Comparison of ENCODE assay signal across 1 cellular context in the genomic region with DNA sequence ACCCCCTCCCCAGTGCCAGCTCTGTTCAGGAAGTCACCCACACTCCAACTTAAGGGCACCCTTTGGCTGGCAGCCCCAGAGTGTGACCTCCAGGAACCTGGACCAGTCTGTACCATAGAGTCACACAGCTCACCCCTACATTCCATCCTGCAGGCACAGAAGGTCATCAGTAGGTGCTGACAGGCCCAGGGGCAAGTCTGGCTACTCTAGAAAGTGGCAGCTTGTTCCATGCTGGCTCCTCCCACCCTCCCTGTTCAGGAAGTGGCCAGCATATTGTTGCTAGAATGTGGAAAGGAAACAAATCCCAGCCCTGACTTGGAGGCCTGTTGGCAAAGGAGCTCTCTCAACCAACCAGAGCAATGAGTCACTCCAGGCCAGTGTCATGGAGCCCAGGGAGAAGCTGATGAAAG.
TF ChIP-seq lines count a peak whose summit lies in the region.

No MANE protein-coding gene starts in this region.

TF ChIP-seq in HepG2, 621 proteins besides CTCF, POLR2A, EP300 and RAD21 (continued from another document and continues in another):
- TF ChIP-seq, protein P1, sequence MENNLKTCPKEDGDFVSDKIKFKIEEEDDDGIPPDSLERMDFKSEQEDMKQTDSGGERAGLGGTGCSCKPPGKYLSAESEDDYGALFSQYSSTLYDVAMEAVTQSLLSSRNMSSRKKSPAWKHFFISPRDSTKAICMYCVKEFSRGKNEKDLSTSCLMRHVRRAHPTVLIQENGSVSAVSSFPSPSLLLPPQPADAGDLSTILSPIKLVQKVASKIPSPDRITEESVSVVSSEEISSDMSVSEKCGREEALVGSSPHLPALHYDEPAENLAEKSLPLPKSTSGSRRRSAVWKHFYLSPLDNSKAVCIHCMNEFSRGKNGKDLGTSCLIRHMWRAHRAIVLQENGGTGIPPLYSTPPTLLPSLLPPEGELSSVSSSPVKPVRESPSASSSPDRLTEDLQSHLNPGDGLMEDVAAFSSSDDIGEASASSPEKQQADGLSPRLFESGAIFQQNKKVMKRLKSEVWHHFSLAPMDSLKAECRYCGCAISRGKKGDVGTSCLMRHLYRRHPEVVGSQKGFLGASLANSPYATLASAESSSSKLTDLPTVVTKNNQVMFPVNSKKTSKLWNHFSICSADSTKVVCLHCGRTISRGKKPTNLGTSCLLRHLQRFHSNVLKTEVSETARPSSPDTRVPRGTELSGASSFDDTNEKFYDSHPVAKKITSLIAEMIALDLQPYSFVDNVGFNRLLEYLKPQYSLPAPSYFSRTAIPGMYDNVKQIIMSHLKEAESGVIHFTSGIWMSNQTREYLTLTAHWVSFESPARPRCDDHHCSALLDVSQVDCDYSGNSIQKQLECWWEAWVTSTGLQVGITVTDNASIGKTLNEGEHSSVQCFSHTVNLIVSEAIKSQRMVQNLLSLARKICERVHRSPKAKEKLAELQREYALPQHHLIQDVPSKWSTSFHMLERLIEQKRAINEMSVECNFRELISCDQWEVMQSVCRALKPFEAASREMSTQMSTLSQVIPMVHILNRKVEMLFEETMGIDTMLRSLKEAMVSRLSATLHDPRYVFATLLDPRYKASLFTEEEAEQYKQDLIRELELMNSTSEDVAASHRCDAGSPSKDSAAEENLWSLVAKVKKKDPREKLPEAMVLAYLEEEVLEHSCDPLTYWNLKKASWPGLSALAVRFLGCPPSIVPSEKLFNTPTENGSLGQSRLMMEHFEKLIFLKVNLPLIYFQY (CRISPR knock-in tag; IDR thresholded peaks at IDR 0.05; ENCODE audit: borderline replicate concordance), result no peak
- TF ChIP-seq PHF20 (CRISPR knock-in tag; IDR thresholded peaks at IDR 0.05) (no peak), HIVEP1 (CRISPR knock-in tag; IDR thresholded peaks at IDR 0.05) (no peak), ZNF329 (CRISPR knock-in tag; IDR thresholded peaks at IDR 0.05; ENCODE audit: low read depth) (peak; percentile 62; the same call in 1 of the 2 replicates), ZNF451 (CRISPR knock-in tag; IDR thresholded peaks at IDR 0.05) (no peak), NFYB (CRISPR knock-in tag; IDR thresholded peaks at IDR 0.05) (no peak), MTA3 (CRISPR knock-in tag; IDR thresholded peaks at IDR 0.05) (no peak), ZNF383 (CRISPR knock-in tag; IDR thresholded peaks at IDR 0.05; ENCODE audit: borderline replicate concordance) (no peak), ZNF260 (CRISPR knock-in tag; IDR thresholded peaks at IDR 0.05; ENCODE audit: borderline replicate concordance, low read depth) (no peak), IKZF4 (CRISPR knock-in tag; IDR thresholded peaks at IDR 0.05; ENCODE audit: borderline replicate concordance, low read depth, not compliant biosample characterization) (no peak), ZZZ3 (CRISPR knock-in tag; IDR thresholded peaks at IDR 0.05; ENCODE audit: borderline replicate concordance) (no peak), RFX5 (IDR thresholded peaks at IDR 0.05; ENCODE audit: low read depth, low read length) (no peak), ZNF335 (CRISPR knock-in tag; IDR thresholded peaks at IDR 0.05) (0 out of 2 replicates have a peak, but pooled peaks have one; percentile 31), ZSCAN25 (CRISPR knock-in tag; IDR thresholded peaks at IDR 0.05) (no peak), TP53 (CRISPR knock-in tag; conservative IDR thresholded peaks at IDR 0.05) (no peak), SOX6 (IDR thresholded peaks at IDR 0.05) (no peak), SOX6 (CRISPR knock-in tag; IDR thresholded peaks at IDR 0.05) (peak; percentile 48; the same call in 1 of the 2 replicates), HDAC1 (CRISPR knock-in tag; IDR thresholded peaks at IDR 0.05) (peak; percentile 71), NFE2L1 (CRISPR knock-in tag; IDR thresholded peaks at IDR 0.05; ENCODE audit: borderline replicate concordance) (no peak), MATR3 (CRISPR knock-in tag; IDR thresholded peaks at IDR 0.05) (no peak), ZNF720 (CRISPR knock-in tag; IDR thresholded peaks at IDR 0.05) (no peak), MTF1 (CRISPR knock-in tag; IDR thresholded peaks at IDR 0.05) (no peak), ZNF567 (CRISPR knock-in tag; IDR thresholded peaks at IDR 0.05; ENCODE audit: borderline replicate concordance) (no peak), ZNF317 (CRISPR knock-in tag; IDR thresholded peaks at IDR 0.05) (0 out of 2 replicates have a peak, but pooled peaks have one; percentile 27), SIN3A (IDR thresholded peaks at IDR 0.05; ENCODE audit: borderline replicate concordance, low read depth, low read length) (no peak), THAP11 (CRISPR knock-in tag; IDR thresholded peaks at IDR 0.05) (peak; percentile 43), KLF11 (CRISPR knock-in tag; IDR thresholded peaks at IDR 0.05) (0 out of 2 replicates have a peak, but pooled peaks have one; percentile 28), ZNF10 (CRISPR knock-in tag; IDR thresholded peaks at IDR 0.05; ENCODE audit: borderline replicate concordance, low read depth) (no peak), ZNF546 (CRISPR knock-in tag; conservative IDR thresholded peaks at IDR 0.05) (0 out of 2 replicates have a peak, but pooled peaks have one; percentile 26), ZNF180 (CRISPR knock-in tag; IDR thresholded peaks at IDR 0.05; ENCODE audit: borderline replicate concordance, low read depth) (no peak), SIX1 (CRISPR knock-in tag; IDR thresholded peaks at IDR 0.05; ENCODE audit: borderline replicate concordance) (no peak), EEA1 (CRISPR knock-in tag; IDR thresholded peaks at IDR 0.05; ENCODE audit: borderline replicate concordance) (no peak), ZNF75D (CRISPR knock-in tag; IDR thresholded peaks at IDR 0.05; ENCODE audit: borderline replicate concordance) (no peak), NFIB (CRISPR knock-in tag; IDR thresholded peaks at IDR 0.05; ENCODE audit: borderline replicate concordance) (no peak), ZBTB8A (CRISPR knock-in tag; IDR thresholded peaks at IDR 0.05; ENCODE audit: borderline replicate concordance, low read depth) (no peak), PHF21A (CRISPR knock-in tag; IDR thresholded peaks at IDR 0.05) (peak; percentile 70), ZFY (CRISPR knock-in tag; IDR thresholded peaks at IDR 0.05) (peak; percentile 69), TEAD3 (CRISPR knock-in tag; optimal IDR thresholded peaks at IDR 0.05; ENCODE audit: borderline replicate concordance) (peak; percentile 87), SP140L (CRISPR knock-in tag; IDR thresholded peaks at IDR 0.05; ENCODE audit: borderline replicate concordance) (no peak), ZNF24 (IDR thresholded peaks at IDR 0.05) (no peak), SAFB2 (CRISPR knock-in tag; IDR thresholded peaks at IDR 0.05; ENCODE audit: borderline replicate concordance, low read depth) (no peak), NR2C2 (CRISPR knock-in tag; IDR thresholded peaks at IDR 0.05; ENCODE audit: borderline replicate concordance) (no peak), NFKB2 (CRISPR knock-in tag; IDR thresholded peaks at IDR 0.05; ENCODE audit: borderline replicate concordance) (no peak), CAMTA2 (CRISPR knock-in tag; IDR thresholded peaks at IDR 0.05; ENCODE audit: borderline replicate concordance) (no peak)
- TF ChIP-seq, protein P2, sequence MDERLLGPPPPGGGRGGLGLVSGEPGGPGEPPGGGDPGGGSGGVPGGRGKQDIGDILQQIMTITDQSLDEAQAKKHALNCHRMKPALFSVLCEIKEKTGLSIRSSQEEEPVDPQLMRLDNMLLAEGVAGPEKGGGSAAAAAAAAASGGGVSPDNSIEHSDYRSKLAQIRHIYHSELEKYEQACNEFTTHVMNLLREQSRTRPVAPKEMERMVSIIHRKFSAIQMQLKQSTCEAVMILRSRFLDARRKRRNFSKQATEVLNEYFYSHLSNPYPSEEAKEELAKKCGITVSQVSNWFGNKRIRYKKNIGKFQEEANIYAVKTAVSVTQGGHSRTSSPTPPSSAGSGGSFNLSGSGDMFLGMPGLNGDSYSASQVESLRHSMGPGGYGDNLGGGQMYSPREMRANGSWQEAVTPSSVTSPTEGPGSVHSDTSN (CRISPR knock-in tag; IDR thresholded peaks at IDR 0.05), result no peak
- TF ChIP-seq, protein P3, sequence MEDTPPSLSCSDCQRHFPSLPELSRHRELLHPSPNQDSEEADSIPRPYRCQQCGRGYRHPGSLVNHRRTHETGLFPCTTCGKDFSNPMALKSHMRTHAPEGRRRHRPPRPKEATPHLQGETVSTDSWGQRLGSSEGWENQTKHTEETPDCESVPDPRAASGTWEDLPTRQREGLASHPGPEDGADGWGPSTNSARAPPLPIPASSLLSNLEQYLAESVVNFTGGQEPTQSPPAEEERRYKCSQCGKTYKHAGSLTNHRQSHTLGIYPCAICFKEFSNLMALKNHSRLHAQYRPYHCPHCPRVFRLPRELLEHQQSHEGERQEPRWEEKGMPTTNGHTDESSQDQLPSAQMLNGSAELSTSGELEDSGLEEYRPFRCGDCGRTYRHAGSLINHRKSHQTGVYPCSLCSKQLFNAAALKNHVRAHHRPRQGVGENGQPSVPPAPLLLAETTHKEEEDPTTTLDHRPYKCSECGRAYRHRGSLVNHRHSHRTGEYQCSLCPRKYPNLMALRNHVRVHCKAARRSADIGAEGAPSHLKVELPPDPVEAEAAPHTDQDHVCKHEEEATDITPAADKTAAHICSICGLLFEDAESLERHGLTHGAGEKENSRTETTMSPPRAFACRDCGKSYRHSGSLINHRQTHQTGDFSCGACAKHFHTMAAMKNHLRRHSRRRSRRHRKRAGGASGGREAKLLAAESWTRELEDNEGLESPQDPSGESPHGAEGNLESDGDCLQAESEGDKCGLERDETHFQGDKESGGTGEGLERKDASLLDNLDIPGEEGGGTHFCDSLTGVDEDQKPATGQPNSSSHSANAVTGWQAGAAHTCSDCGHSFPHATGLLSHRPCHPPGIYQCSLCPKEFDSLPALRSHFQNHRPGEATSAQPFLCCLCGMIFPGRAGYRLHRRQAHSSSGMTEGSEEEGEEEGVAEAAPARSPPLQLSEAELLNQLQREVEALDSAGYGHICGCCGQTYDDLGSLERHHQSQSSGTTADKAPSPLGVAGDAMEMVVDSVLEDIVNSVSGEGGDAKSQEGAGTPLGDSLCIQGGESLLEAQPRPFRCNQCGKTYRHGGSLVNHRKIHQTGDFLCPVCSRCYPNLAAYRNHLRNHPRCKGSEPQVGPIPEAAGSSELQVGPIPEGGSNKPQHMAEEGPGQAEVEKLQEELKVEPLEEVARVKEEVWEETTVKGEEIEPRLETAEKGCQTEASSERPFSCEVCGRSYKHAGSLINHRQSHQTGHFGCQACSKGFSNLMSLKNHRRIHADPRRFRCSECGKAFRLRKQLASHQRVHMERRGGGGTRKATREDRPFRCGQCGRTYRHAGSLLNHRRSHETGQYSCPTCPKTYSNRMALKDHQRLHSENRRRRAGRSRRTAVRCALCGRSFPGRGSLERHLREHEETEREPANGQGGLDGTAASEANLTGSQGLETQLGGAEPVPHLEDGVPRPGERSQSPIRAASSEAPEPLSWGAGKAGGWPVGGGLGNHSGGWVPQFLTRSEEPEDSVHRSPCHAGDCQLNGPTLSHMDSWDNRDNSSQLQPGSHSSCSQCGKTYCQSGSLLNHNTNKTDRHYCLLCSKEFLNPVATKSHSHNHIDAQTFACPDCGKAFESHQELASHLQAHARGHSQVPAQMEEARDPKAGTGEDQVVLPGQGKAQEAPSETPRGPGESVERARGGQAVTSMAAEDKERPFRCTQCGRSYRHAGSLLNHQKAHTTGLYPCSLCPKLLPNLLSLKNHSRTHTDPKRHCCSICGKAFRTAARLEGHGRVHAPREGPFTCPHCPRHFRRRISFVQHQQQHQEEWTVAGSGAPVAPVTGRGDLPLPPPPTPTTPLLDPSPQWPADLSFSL (CRISPR knock-in tag; IDR thresholded peaks at IDR 0.05), result 0 out of 2 replicates have a peak, but pooled peaks have one; percentile 17
- TF ChIP-seq, protein P4, sequence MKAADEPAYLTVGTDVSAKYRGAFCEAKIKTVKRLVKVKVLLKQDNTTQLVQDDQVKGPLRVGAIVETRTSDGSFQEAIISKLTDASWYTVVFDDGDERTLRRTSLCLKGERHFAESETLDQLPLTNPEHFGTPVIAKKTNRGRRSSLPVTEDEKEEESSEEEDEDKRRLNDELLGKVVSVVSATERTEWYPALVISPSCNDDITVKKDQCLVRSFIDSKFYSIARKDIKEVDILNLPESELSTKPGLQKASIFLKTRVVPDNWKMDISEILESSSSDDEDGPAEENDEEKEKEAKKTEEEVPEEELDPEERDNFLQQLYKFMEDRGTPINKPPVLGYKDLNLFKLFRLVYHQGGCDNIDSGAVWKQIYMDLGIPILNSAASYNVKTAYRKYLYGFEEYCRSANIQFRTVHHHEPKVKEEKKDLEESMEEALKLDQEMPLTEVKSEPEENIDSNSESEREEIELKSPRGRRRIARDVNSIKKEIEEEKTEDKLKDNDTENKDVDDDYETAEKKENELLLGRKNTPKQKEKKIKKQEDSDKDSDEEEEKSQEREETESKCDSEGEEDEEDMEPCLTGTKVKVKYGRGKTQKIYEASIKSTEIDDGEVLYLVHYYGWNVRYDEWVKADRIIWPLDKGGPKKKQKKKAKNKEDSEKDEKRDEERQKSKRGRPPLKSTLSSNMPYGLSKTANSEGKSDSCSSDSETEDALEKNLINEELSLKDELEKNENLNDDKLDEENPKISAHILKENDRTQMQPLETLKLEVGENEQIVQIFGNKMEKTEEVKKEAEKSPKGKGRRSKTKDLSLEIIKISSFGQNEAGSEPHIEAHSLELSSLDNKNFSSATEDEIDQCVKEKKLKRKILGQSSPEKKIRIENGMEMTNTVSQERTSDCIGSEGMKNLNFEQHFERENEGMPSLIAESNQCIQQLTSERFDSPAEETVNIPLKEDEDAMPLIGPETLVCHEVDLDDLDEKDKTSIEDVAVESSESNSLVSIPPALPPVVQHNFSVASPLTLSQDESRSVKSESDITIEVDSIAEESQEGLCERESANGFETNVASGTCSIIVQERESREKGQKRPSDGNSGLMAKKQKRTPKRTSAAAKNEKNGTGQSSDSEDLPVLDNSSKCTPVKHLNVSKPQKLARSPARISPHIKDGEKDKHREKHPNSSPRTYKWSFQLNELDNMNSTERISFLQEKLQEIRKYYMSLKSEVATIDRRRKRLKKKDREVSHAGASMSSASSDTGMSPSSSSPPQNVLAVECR (CRISPR knock-in tag; IDR thresholded peaks at IDR 0.05; ENCODE audit: borderline replicate concordance), result peak; percentile 13; the same call in 1 of the 2 replicates
- TF ChIP-seq, protein P5, sequence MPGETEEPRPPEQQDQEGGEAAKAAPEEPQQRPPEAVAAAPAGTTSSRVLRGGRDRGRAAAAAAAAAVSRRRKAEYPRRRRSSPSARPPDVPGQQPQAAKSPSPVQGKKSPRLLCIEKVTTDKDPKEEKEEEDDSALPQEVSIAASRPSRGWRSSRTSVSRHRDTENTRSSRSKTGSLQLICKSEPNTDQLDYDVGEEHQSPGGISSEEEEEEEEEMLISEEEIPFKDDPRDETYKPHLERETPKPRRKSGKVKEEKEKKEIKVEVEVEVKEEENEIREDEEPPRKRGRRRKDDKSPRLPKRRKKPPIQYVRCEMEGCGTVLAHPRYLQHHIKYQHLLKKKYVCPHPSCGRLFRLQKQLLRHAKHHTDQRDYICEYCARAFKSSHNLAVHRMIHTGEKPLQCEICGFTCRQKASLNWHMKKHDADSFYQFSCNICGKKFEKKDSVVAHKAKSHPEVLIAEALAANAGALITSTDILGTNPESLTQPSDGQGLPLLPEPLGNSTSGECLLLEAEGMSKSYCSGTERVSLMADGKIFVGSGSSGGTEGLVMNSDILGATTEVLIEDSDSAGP (CRISPR knock-in tag; IDR thresholded peaks at IDR 0.05; ENCODE audit: borderline replicate concordance), result peak; percentile 15; the same call in 1 of the 2 replicates
- TF ChIP-seq, protein P6, sequence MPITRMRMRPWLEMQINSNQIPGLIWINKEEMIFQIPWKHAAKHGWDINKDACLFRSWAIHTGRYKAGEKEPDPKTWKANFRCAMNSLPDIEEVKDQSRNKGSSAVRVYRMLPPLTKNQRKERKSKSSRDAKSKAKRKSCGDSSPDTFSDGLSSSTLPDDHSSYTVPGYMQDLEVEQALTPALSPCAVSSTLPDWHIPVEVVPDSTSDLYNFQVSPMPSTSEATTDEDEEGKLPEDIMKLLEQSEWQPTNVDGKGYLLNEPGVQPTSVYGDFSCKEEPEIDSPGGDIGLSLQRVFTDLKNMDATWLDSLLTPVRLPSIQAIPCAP (CRISPR knock-in tag; IDR thresholded peaks at IDR 0.05; ENCODE audit: low read depth), result no peak
